Comparison of ENCODE assay signal across 8 cellular contexts in genomic region chr16:71895679-71896385, GRCh38. TPM values are rescaled to one million over a fixed set of nuclear protein-coding genes. Genes with fewer than 3 reads are reported as not detected.
DNase-seq lines count a peak whose midpoint lies in the region; ATAC-seq lines count a peak whose summit lies in the region.

No MANE protein-coding gene starts in this region.

- in situ Hi-C loops in G401 (cut with HindIII; ENCODE audit: low sequenced_read_pairs): no loop called here

- H3K4me1 ChIP-seq in esophagus (ENCODE audit: control insufficient read depth in 2 of 2, insufficient read depth in 2 of 2, low read length in 1 of 2) (peaks cover 0 to 2% of the 10 kb centered on the region in 2 donors), muscle layer of duodenum (ENCODE audit: control insufficient read depth in 1 of 2, insufficient read depth in 2 of 2, low read length in 2 of 2) (peaks cover 0 to 25% of the 10 kb centered on the region in 2 donors)

- 0 to 1% methylated on average over 44 of the region's 44 CpGs for WGBS in esophagus, 2 donors

- H3K27me3 ChIP-seq in esophagus (ENCODE audit: control insufficient read depth in 1 of 2, insufficient read depth in 2 of 2, low read length in 2 of 2) (no peaks in the 10 kb centered on the region), muscle layer of duodenum (ENCODE audit: low read depth, low read length) (no peaks in the 10 kb centered on the region)

- ATAC-seq in GM21360 (IDR thresholded peaks at IDR 0.05; ENCODE audit: unreplicated experiment) (peak; percentile 11), HG03571 (IDR thresholded peaks at IDR 0.05; ENCODE audit: unreplicated experiment) (peak; percentile 27)
- peak; percentile 7 to 31 for ATAC-seq in activated CD4-positive, CD25-positive, alpha-beta regulatory T cell treated with anti-CD3 and anti-CD28 coated beads, Interleukin-2, amount 50 U/mL, for 24 hours

- DNase-seq in EH (ENCODE audit: low read depth): peak; percentile 59
- DNase-seq in SW480 (ENCODE audit: low spot score): no peak
- no peak for DNase-seq in G401 (ENCODE audit: low spot score)

- H3K27ac ChIP-seq in esophagus (ENCODE audit: low read depth in 2 of 2, low read length in 1 of 2) (peak overlapping the region; percentile 100), muscle layer of duodenum (ENCODE audit: low read length) (peak overlapping the region; percentile 99)

- H3K4me3 ChIP-seq in esophagus (ENCODE audit: low read depth in 1 of 2, low read length in 2 of 2): peak overlapping the region; percentile 91 to 98
- peak overlapping the region; percentile 81 to 92 for H3K4me3 ChIP-seq in muscle layer of duodenum (ENCODE audit: low read depth in 1 of 2, low read length in 2 of 2)

- H3K9me3 ChIP-seq in esophagus (ENCODE audit: control insufficient read depth in 2 of 2, insufficient read depth in 1 of 2, low read depth in 1 of 2, low read length in 1 of 2): no peaks in the 10 kb centered on the region
- no peaks in the 10 kb centered on the region for H3K9me3 ChIP-seq in muscle layer of duodenum (ENCODE audit: control insufficient read depth in 1 of 2, low read length in 2 of 2)

- no peaks in the 10 kb centered on the region for H3K36me3 ChIP-seq in esophagus (ENCODE audit: control insufficient read depth in 2 of 2, insufficient read depth in 2 of 2, low read length in 1 of 2)
- H3K36me3 ChIP-seq in muscle layer of duodenum (ENCODE audit: control insufficient read depth in 1 of 2, insufficient read depth in 2 of 2, low read length in 2 of 2): peaks cover 0 to 5% of the 10 kb centered on the region in 2 donors

RNA-seq across cellular contexts. Expression of gene IST1, which starts 0.5 kb away (rescaled TPM):
- polyA plus RNA-seq in esophagus: 100 to 1,000 TPM in 1 of 2 donors, 10 to 100 TPM in 1; 78.8 to 101 TPM
- 162 and 187 TPM in 2 replicates for total RNA-seq in G401 (2014; rRNA removed; shearing (Covaris generic))

RNA-seq across cellular contexts. Expression of gene ZNF821, which starts 11.8 kb away (rescaled TPM):
- 1 to 10 TPM; 3.5 to 4.0 TPM for polyA plus RNA-seq in esophagus
- total RNA-seq in G401 (2014; rRNA removed; shearing (Covaris generic)): 24.7 and 27.7 TPM in 2 replicates

RNA-seq across cellular contexts. Expression of gene ATXN1L, which starts 50.1 kb away (rescaled TPM):
- 1 to 10 TPM; 4.7 to 6.4 TPM for polyA plus RNA-seq in esophagus
- 5.7 and 6.8 TPM in 2 replicates for total RNA-seq in G401 (2014; rRNA removed; shearing (Covaris generic))
